ENCODE assay signal across 8 cellular contexts in genomic region chr19:6570754-6571153, GRCh38.
"Had no signal": no experiment of that assay in that cellular context is flagged by ENCODE, and none has a peak within 500 bp of the region (broad histone marks: within the 10 kb centered on the region; RNA-seq: fewer than 3 reads in every experiment).

No MANE protein-coding gene starts in this region.

- FAIRE-seq: G401.6, GM12878, GM12891, GM12892, GM18507, GM19239 had no signal

- DNase-seq: GDM1, GF-D8 had no signal

- H3K4me3 ChIP-seq: GM12878 had no signal

- ATAC-seq: GM12878 had no signal
